Comparison of ENCODE assay signal across 1 cellular context in the genomic region with DNA sequence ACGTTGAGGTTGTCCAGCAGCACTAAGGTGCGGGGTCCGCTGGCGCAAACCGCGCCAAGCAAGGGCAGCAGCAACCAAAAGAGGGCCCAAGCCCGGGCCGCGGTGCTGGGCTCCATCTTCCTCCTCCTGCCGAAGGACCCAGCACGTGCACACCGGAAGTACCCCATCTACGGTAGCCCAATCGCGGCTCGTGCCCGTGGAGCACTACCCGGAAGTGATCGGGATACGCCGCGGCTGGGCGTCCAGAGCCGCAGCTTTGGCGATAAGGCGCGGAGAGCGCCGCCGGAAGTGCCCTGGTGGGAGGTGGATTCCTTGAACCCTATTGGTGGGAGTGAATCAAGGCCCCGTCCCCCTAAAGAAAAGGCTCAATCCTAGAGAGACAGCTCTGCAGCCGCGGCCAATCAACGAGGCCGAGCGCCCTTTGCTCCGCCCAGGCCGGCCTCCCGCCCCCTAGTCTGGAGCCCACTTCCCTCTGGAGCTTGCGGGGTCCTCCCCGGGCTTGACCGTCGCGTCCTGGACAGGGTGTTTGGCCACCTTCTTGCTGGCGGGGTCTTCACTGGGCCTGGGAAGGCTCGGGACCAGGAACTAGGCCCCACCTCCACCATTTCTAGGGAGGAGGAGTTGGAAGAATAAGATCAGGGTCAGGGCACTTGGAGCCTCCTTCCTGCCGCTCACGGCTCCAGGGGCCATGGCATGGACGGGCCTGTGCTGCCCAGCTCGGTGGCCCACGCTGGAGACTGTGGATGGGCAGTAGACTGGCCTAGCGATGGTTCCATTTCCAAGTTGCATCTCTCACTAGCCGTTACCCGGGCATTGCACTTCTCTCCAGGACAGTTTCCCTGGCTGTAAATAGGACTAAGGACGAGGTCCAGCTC.
TF ChIP-seq lines count a peak whose summit lies in the region.

A gene (minus strand): TSS at position 135 of the 875 bp plus-strand sequence. CDS start 19 bp downstream, at position 116.

TF ChIP-seq in K562, 482 proteins besides CTCF, POLR2A, EP300 and RAD21 (continued from another document and continues in another):
- TF ChIP-seq, protein P1, sequence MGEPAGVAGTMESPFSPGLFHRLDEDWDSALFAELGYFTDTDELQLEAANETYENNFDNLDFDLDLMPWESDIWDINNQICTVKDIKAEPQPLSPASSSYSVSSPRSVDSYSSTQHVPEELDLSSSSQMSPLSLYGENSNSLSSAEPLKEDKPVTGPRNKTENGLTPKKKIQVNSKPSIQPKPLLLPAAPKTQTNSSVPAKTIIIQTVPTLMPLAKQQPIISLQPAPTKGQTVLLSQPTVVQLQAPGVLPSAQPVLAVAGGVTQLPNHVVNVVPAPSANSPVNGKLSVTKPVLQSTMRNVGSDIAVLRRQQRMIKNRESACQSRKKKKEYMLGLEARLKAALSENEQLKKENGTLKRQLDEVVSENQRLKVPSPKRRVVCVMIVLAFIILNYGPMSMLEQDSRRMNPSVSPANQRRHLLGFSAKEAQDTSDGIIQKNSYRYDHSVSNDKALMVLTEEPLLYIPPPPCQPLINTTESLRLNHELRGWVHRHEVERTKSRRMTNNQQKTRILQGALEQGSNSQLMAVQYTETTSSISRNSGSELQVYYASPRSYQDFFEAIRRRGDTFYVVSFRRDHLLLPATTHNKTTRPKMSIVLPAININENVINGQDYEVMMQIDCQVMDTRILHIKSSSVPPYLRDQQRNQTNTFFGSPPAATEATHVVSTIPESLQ (CRISPR knock-in tag; IDR thresholded peaks at IDR 0.05) = 0 out of 2 replicates have a peak, but pooled peaks have one; percentile 38
- TF ChIP-seq SMAD3 (CRISPR knock-in tag; conservative IDR thresholded peaks at IDR 0.05) (no peak), ZNF778 (CRISPR knock-in tag; IDR thresholded peaks at IDR 0.05) (no peak), ESRRA (IDR thresholded peaks at IDR 0.05; ENCODE audit: borderline replicate concordance, low read depth) (peak; percentile 66), CCAR2 (IDR thresholded peaks at IDR 0.05; ENCODE audit: low read depth, low read length) (no peak), ZBTB7A (IDR thresholded peaks at IDR 0.05; ENCODE audit: borderline replicate concordance, control insufficient read depth, low read depth, low read length) (peak; percentile 73; the same call in 1 of the 2 replicates), ZNF780A (CRISPR knock-in tag; IDR thresholded peaks at IDR 0.05) (no peak), ZNF124 (CRISPR knock-in tag; IDR thresholded peaks at IDR 0.05) (no peak), NR1H2 (CRISPR knock-in tag; IDR thresholded peaks at IDR 0.05) (no peak), MECOM (CRISPR knock-in tag; IDR thresholded peaks at IDR 0.05) (no peak), SRSF3 (IDR thresholded peaks at IDR 0.05; ENCODE audit: insufficient read depth, low read length) (no peak), GTF2E2 (tag; IDR thresholded peaks at IDR 0.05) (peak; percentile 56; the same call in 1 of the 2 replicates), ZNF263 (CRISPR knock-in tag; IDR thresholded peaks at IDR 0.05; ENCODE audit: borderline replicate concordance) (peak; percentile 96), ZNF717 (CRISPR knock-in tag; IDR thresholded peaks at IDR 0.05) (no peak), HCFC1 (IDR thresholded peaks at IDR 0.05; ENCODE audit: low read depth, low read length) (peak; percentile 81), MTA1 (IDR thresholded peaks at IDR 0.05; ENCODE audit: borderline replicate concordance) (no peak), ZNF589 (CRISPR knock-in tag; IDR thresholded peaks at IDR 0.05; ENCODE audit: low read depth) (peak; percentile 65; the same call in 1 of the 2 replicates), RBM22 (IDR thresholded peaks at IDR 0.05; ENCODE audit: low read depth, low read length, poor library complexity, severe bottlenecking) (no peak), NR2C2 (CRISPR knock-in tag; IDR thresholded peaks at IDR 0.05) (peak; percentile 96), NR2C2 (tag; IDR thresholded peaks at IDR 0.05) (peak; percentile 99), HDAC3 (IDR thresholded peaks at IDR 0.05; ENCODE audit: borderline replicate concordance, partially characterized antibody) (no peak), FOXP1 (CRISPR knock-in tag; IDR thresholded peaks at IDR 0.05) (peak; percentile 45; the same call in 1 of the 2 replicates), DACH1 (IDR thresholded peaks at IDR 0.05; ENCODE audit: partially characterized antibody) (no peak), SMAD2 (IDR thresholded peaks at IDR 0.05; ENCODE audit: low read depth, low read length) (no peak), SNIP1 (IDR thresholded peaks at IDR 0.05; ENCODE audit: low read depth) (no peak), ZNF146 (CRISPR knock-in tag; IDR thresholded peaks at IDR 0.05; ENCODE audit: unreplicated experiment) (no peak), ZNF445 (CRISPR knock-in tag; IDR thresholded peaks at IDR 0.05; ENCODE audit: low read depth) (0 out of 2 replicates have a peak, but pooled peaks have one; percentile 45), RBM17 (IDR thresholded peaks at IDR 0.05; ENCODE audit: borderline replicate concordance, low read depth, low read length) (no peak), NEUROD1 (IDR thresholded peaks at IDR 0.05; ENCODE audit: borderline replicate concordance, low read depth, low read length, partially characterized antibody) (peak; percentile 93), MIER1 (IDR thresholded peaks at IDR 0.05; ENCODE audit: low read depth) (no peak), HMG20A (CRISPR knock-in tag; conservative IDR thresholded peaks at IDR 0.05) (no peak), STAG1 (CRISPR knock-in tag; IDR thresholded peaks at IDR 0.05; ENCODE audit: borderline replicate concordance) (no peak), POLR3A (IDR thresholded peaks at IDR 0.05; ENCODE audit: borderline replicate concordance, extremely low read depth, insufficient read depth, insufficient read length) (no peak), ZNF76 (CRISPR knock-in tag; IDR thresholded peaks at IDR 0.05; ENCODE audit: borderline replicate concordance) (no peak), ZNF282 (CRISPR knock-in tag; IDR thresholded peaks at IDR 0.05) (no peak), SMARCA4 (IDR thresholded peaks at IDR 0.05) (0 out of 2 replicates have a peak, but pooled peaks have one; percentile 23), MAZ (CRISPR knock-in tag; conservative IDR thresholded peaks at IDR 0.05 in 1 of 2, IDR thresholded peaks at IDR 0.05 in 1 of 2) (peak; percentile 68 to 90), FOSL1 (tag; conservative IDR thresholded peaks at IDR 0.05) (0 out of 2 replicates have a peak, but pooled peaks have one; percentile 2), PHF21A (IDR thresholded peaks at IDR 0.05; ENCODE audit: borderline replicate concordance, low read depth) (peak; percentile 51; the same call in 1 of the 2 replicates), SRSF9 (IDR thresholded peaks at IDR 0.05; ENCODE audit: borderline replicate concordance, low read depth, low read length) (no peak), HNRNPLL (IDR thresholded peaks at IDR 0.05; ENCODE audit: low read depth, low read length, poor library complexity, severe bottlenecking) (peak; percentile 59), NONO (IDR thresholded peaks at IDR 0.05; ENCODE audit: low read depth in 2 of 2, low read length in 1 of 2) (no peak)
- TF ChIP-seq, protein P2, sequence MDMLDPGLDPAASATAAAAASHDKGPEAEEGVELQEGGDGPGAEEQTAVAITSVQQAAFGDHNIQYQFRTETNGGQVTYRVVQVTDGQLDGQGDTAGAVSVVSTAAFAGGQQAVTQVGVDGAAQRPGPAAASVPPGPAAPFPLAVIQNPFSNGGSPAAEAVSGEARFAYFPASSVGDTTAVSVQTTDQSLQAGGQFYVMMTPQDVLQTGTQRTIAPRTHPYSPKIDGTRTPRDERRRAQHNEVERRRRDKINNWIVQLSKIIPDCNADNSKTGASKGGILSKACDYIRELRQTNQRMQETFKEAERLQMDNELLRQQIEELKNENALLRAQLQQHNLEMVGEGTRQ (CRISPR knock-in tag; IDR thresholded peaks at IDR 0.05) = 0 out of 2 replicates have a peak, but pooled peaks have one; percentile 3
- TF ChIP-seq, protein P3, sequence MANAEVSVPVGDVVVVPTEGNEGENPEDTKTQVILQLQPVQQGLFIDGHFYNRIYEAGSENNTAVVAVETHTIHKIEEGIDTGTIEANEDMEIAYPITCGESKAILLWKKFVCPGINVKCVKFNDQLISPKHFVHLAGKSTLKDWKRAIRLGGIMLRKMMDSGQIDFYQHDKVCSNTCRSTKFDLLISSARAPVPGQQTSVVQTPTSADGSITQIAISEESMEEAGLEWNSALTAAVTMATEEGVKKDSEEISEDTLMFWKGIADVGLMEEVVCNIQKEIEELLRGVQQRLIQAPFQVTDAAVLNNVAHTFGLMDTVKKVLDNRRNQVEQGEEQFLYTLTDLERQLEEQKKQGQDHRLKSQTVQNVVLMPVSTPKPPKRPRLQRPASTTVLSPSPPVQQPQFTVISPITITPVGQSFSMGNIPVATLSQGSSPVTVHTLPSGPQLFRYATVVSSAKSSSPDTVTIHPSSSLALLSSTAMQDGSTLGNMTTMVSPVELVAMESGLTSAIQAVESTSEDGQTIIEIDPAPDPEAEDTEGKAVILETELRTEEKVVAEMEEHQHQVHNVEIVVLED (CRISPR knock-in tag; IDR thresholded peaks at IDR 0.05) = peak; percentile 88
- TF ChIP-seq, protein P4, sequence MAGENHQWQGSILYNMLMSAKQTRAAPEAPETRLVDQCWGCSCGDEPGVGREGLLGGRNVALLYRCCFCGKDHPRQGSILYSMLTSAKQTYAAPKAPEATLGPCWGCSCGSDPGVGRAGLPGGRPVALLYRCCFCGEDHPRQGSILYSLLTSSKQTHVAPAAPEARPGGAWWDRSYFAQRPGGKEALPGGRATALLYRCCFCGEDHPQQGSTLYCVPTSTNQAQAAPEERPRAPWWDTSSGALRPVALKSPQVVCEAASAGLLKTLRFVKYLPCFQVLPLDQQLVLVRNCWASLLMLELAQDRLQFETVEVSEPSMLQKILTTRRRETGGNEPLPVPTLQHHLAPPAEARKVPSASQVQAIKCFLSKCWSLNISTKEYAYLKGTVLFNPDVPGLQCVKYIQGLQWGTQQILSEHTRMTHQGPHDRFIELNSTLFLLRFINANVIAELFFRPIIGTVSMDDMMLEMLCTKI (IDR thresholded peaks at IDR 0.05; ENCODE audit: partially characterized antibody) = no peak
- TF ChIP-seq, protein P5, sequence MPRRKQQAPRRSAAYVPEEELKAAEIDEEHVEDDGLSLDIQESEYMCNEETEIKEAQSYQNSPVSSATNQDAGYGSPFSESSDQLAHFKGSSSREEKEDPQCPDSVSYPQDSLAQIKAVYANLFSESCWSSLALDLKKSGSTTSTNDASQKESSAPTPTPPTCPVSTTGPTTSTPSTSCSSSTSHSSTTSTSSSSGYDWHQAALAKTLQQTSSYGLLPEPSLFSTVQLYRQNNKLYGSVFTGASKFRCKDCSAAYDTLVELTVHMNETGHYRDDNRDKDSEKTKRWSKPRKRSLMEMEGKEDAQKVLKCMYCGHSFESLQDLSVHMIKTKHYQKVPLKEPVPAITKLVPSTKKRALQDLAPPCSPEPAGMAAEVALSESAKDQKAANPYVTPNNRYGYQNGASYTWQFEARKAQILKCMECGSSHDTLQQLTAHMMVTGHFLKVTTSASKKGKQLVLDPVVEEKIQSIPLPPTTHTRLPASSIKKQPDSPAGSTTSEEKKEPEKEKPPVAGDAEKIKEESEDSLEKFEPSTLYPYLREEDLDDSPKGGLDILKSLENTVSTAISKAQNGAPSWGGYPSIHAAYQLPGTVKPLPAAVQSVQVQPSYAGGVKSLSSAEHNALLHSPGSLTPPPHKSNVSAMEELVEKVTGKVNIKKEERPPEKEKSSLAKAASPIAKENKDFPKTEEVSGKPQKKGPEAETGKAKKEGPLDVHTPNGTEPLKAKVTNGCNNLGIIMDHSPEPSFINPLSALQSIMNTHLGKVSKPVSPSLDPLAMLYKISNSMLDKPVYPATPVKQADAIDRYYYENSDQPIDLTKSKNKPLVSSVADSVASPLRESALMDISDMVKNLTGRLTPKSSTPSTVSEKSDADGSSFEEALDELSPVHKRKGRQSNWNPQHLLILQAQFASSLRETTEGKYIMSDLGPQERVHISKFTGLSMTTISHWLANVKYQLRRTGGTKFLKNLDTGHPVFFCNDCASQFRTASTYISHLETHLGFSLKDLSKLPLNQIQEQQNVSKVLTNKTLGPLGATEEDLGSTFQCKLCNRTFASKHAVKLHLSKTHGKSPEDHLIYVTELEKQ (CRISPR knock-in tag; IDR thresholded peaks at IDR 0.05) = no peak
- TF ChIP-seq, protein P6, sequence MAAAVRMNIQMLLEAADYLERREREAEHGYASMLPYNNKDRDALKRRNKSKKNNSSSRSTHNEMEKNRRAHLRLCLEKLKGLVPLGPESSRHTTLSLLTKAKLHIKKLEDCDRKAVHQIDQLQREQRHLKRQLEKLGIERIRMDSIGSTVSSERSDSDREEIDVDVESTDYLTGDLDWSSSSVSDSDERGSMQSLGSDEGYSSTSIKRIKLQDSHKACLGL (CRISPR knock-in tag; IDR thresholded peaks at IDR 0.05; ENCODE audit: borderline replicate concordance, poor library complexity, severe bottlenecking) = no peak
- TF ChIP-seq, protein P7, sequence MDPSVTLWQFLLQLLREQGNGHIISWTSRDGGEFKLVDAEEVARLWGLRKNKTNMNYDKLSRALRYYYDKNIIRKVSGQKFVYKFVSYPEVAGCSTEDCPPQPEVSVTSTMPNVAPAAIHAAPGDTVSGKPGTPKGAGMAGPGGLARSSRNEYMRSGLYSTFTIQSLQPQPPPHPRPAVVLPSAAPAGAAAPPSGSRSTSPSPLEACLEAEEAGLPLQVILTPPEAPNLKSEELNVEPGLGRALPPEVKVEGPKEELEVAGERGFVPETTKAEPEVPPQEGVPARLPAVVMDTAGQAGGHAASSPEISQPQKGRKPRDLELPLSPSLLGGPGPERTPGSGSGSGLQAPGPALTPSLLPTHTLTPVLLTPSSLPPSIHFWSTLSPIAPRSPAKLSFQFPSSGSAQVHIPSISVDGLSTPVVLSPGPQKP (CRISPR knock-in tag; IDR thresholded peaks at IDR 0.05) = no peak
